8 cellular contexts compared by ENCODE assay signal in genomic region chr20:52191436-52192295, GRCh38. TPM values are rescaled to one million over a fixed set of nuclear protein-coding genes. Genes with fewer than 3 reads are reported as not detected.
DNase-seq lines count a peak whose midpoint lies in the region; ATAC-seq and FAIRE-seq lines count a peak whose summit lies in the region.

TSS of gene ZFP64 (minus strand) at chr20:52191779. CDS start at chr20:52191636, 143 bp downstream.

- H3K9me3 ChIP-seq in KOPT-K1 (ENCODE audit: insufficient read depth, low read length, poor library complexity, severe bottlenecking) = no peaks in the 10 kb centered on the region

- H3K36me3 ChIP-seq in KOPT-K1 (ENCODE audit: insufficient read depth, low read length) = peaks cover 3% of the 10 kb centered on the region

- peak; percentile 65 for ATAC-seq in GM21786 (IDR thresholded peaks at IDR 0.05; ENCODE audit: unreplicated experiment)

- H3K27ac ChIP-seq in KOPT-K1 (ENCODE audit: low read depth, low read length, poor library complexity, severe bottlenecking) = peak within 1 kb of the TSS; percentile 89

- peak; percentile 74 for DNase-seq in ELF-1 (ENCODE audit: low read depth, low spot score)
- DNase-seq in SIG-M5 treated with dmso at 0.1 percent for 504 hours (lab: John Stamatoyannopoulos, UW; ENCODE audit: unreplicated experiment) = peak; percentile 83
- DNase-seq in activated naive CD4-positive, alpha-beta T cell (lab: John Stamatoyannopoulos, UW) = peak; percentile 43 to 73 (median 64)
- DNase-seq in frontal cortex (ENCODE audit: low spot score in 2 of 2) = peak; percentile 81 to 87
- peak; percentile 20 for DNase-seq in non-pigmented ciliary epithelial cell (ENCODE audit: low read depth)
- DNase-seq in superior temporal gyrus (ENCODE audit: extremely low spot score) = peak; percentile 86

- FAIRE-seq in frontal cortex (lab: Jason Lieb, UNC) = no peak

RNA-seq across cellular contexts. Expression of gene ZFP64, which starts in this region (rescaled TPM):
- total RNA-seq in frontal cortex = 10.2 TPM

Comparison
In these comparisons a context has a peak if more than half of its experiments do, and no peak if none do; other contexts are left out.
1. Peak in every context shown above with its lines: DNase-seq, ATAC-seq and H3K27ac ChIP-seq.
2. DNase-seq: peak in every context shown above with its lines; median percentile 86 in superior temporal gyrus; 84 in frontal cortex; 83 in SIG-M5 treated with dmso at 0.1 percent for 504 hours; 74 in ELF-1; 64 in activated naive CD4-positive, alpha-beta T cell; 20 in non-pigmented ciliary epithelial cell.